ENCODE assay signal across 8 cellular contexts in genomic region chr6:73309784-73310502, GRCh38. TPM values are rescaled to one million over a fixed set of nuclear protein-coding genes. Genes with fewer than 3 reads are reported as not detected.
DNase-seq lines count a peak whose midpoint lies in the region; TF ChIP-seq lines count a peak whose summit lies in the region.

No MANE protein-coding gene starts in this region.

- no peaks in the 10 kb centered on the region for H3K36me3 ChIP-seq in Peyer's patch
- no peaks in the 10 kb centered on the region for H3K36me3 ChIP-seq in ovary

- WGBS in ovary, 3 donors = 0% methylated on average over 57 to 59 of the region's 59 CpGs

- H3K27me3 ChIP-seq in HL-60 (ENCODE audit: insufficient read depth, poor library complexity, severe bottlenecking) (peaks cover 23% of the 10 kb centered on the region), Peyer's patch (no peaks in the 10 kb centered on the region), ovary (no peaks in the 10 kb centered on the region)

- intact Hi-C loops in ovary (cut with DNase I) = no loop called here

- peaks cover 18% of the 10 kb centered on the region for H3K27me3 Mint-ChIP-seq in type B pancreatic cell

- H3K4me3 ChIP-seq in HL-60 (replicated peaks; ENCODE audit: insufficient read depth, low read length) (peak overlapping the region; percentile 67), Peyer's patch (peak overlapping the region; percentile 59 to 67 (median 62)), ovary (peak overlapping the region; percentile 51)

- H3K9me3 Mint-ChIP-seq in type B pancreatic cell = no peaks in the 10 kb centered on the region

- no peaks in the 10 kb centered on the region for H3K9me3 ChIP-seq in Peyer's patch
- H3K9me3 ChIP-seq in ovary = peaks cover 0 to 6% of the 10 kb centered on the region in 2 donors

- TF ChIP-seq CTCF in GM20000 (IDR thresholded peaks at IDR 0.05; ENCODE audit: extremely low read depth, missing control alignments) (peak; percentile 83), HL-60 (IDR thresholded peaks at IDR 0.05; ENCODE audit: insufficient read depth, low read length) (peak; percentile 3), Peyer's patch (IDR thresholded peaks at IDR 0.05) (peak in 3 of 6 experiments; percentile 10 to 29 (median 15)), ovary (IDR thresholded peaks at IDR 0.05) (peak in 1 of 3 donors; percentile 8), type B pancreatic cell (conservative IDR thresholded peaks at IDR 0.05) (peak; percentile 59)

- peak overlapping the region; percentile 78 for H3K27ac Mint-ChIP-seq in type B pancreatic cell

- H3K4me1 Mint-ChIP-seq in type B pancreatic cell (ENCODE audit: unreplicated experiment) = peaks cover 15% of the 10 kb centered on the region

- H3K4me1 ChIP-seq in Peyer's patch (peaks cover 0 to 1% (median 0%) of the 10 kb centered on the region in 4 donors), ovary (ENCODE audit: insufficient read depth) (no peaks in the 10 kb centered on the region)

- H3K27ac ChIP-seq in HL-60 (replicated peaks) = no peak overlapping the region
- peak overlapping the region in 3 of 4 donors; percentile 13 to 70 (median 55) for H3K27ac ChIP-seq in Peyer's patch
- H3K27ac ChIP-seq in ovary = peak overlapping the region in 1 of 2 donors; percentile 2

- DNase-seq in DMS153 (lab: John Stamatoyannopoulos, UW) (peak; percentile 72), GM20000 (ENCODE audit: low spot score) (peak; percentile 91), HL-60 (ENCODE audit: low read depth in 1 of 2, low spot score in 1 of 2) (peak in 1 of 2 experiments; percentile 34), Peyer's patch (peak; percentile 56 to 76 (median 70)), glomerular visceral epithelial cell (ENCODE audit: extremely low spot score) (peak; percentile 73), ovary (peak; percentile 44 to 70 (median 48)), type B pancreatic cell (ENCODE audit: extremely low spot score, unreplicated experiment) (no peak)
- peak; percentile 35 for DNase-seq in activated gamma-delta T cell treated with anti-CD3 and anti-CD28 coated beads, Interleukin-2, amount 50 U/mL, for 16 hours (ENCODE audit: low read depth)

- TF ChIP-seq POLR2A in Peyer's patch (IDR thresholded peaks at IDR 0.05) (peak in 1 of 2 donors; percentile 19), ovary (IDR thresholded peaks at IDR 0.05) (peak; percentile 17)

- H3K36me3 Mint-ChIP-seq in type B pancreatic cell = peaks cover 3% of the 10 kb centered on the region

- TF ChIP-seq EP300 in ovary (IDR thresholded peaks at IDR 0.05) = no peak

- peak overlapping the region; percentile 95 for H3K4me3 Mint-ChIP-seq in type B pancreatic cell

RNA-seq across cellular contexts. Expression of gene DPPA5, which starts 44.1 kb away (rescaled TPM):
- total RNA-seq in Peyer's patch (not detected), ovary (not detected), type B pancreatic cell (ENCODE audit: low replicate concordance) (not detected in 2 replicates)
- polyA plus RNA-seq in ovary = under 1 TPM in 1 of 2 donors, not detected in 1; 0.68 TPM

RNA-seq across cellular contexts. Expression of gene KHDC1, which starts 46.9 kb away (rescaled TPM):
- total RNA-seq in Peyer's patch = 1 to 10 TPM in 2 of 4 donors, under 1 TPM in 1, not detected in 1; 0.57 to 9.1 (median 1.3) TPM
- 1 to 10 TPM; 1.3 to 4.6 (median 3.3) TPM for total RNA-seq in ovary
- 1 to 10 TPM; 3.0 to 3.6 TPM for polyA plus RNA-seq in ovary
- total RNA-seq in type B pancreatic cell (ENCODE audit: low replicate concordance) = 2.0 and 5.3 TPM in 2 replicates

RNA-seq across cellular contexts. Expression of gene KHDC3L, which starts 52.5 kb away (rescaled TPM):
- not detected for total RNA-seq in Peyer's patch
- not detected for total RNA-seq in ovary
- under 1 TPM in 1 of 2 donors, not detected in 1; 0.73 TPM for polyA plus RNA-seq in ovary
- total RNA-seq in type B pancreatic cell (ENCODE audit: low replicate concordance) = not detected in 2 replicates

RNA-seq across cellular contexts. Expression of gene OOEP, which starts 59.8 kb away (rescaled TPM):
- not detected for total RNA-seq in Peyer's patch
- under 1 TPM in 2 of 7 donors, not detected in 5; 0.25 to 0.69 TPM for total RNA-seq in ovary
- polyA plus RNA-seq in ovary = 1 to 10 TPM in 1 of 2 donors, under 1 TPM in 1; 0.43 to 1.5 TPM
- not detected in 2 replicates for total RNA-seq in type B pancreatic cell (ENCODE audit: low replicate concordance)
